In genomic region chr9:98532147-98532546, GRCh38 we compare ENCODE assay signal across 23 cellular contexts.
"Had no signal": no experiment of that assay in that cellular context is flagged by ENCODE, and none has a peak within 500 bp of the region (broad histone marks: within the 10 kb centered on the region; RNA-seq: fewer than 3 reads in every experiment).

No MANE protein-coding gene starts in this region.

- H3K9me3 Mint-ChIP-seq: effector memory CD8-positive, alpha-beta T cell; natural killer cell treated with Interleukin-12 subunit alpha and Interleukin-12 subunit beta and Interleukin-15 and Interleukin-18, amount 100 ng/mL, for 72 hours had no signal

- H3K36me3 Mint-ChIP-seq: immature natural killer cell; natural killer cell treated with Interleukin-12 subunit alpha and Interleukin-12 subunit beta and Interleukin-15 and Interleukin-18, amount 100 ng/mL, for 72 hours; neural progenitor cell had no signal

- H3K4me1 ChIP-seq: esophagus squamous epithelium, gastroesophageal sphincter, left ventricle myocardium inferior, lower lobe of right lung, neural progenitor cell, right atrium auricular region, sigmoid colon, stomach had no signal

- H3K27ac ChIP-seq: esophagus squamous epithelium, gastroesophageal sphincter, left ventricle myocardium inferior, lower lobe of right lung, neural progenitor cell, ovary, right atrium auricular region, sigmoid colon, skin epidermis, stomach had no signal

- FAIRE-seq: kidney had no signal

- H3K27me3 ChIP-seq: neural progenitor cell, ovary, right atrium auricular region, sigmoid colon, stomach had no signal

- H3K9me3 ChIP-seq: esophagus squamous epithelium, gastroesophageal sphincter, left ventricle myocardium inferior, lower lobe of right lung, right atrium auricular region, sigmoid colon had no signal

- H3K4me2 ChIP-seq: neural progenitor cell had no signal

- ATAC-seq: effector memory CD8-positive, alpha-beta T cell; gastroesophageal sphincter; left cardiac atrium had no signal

- H2AFZ ChIP-seq: neural progenitor cell had no signal

- H3K4me3 ChIP-seq: esophagus squamous epithelium, gastroesophageal sphincter, left ventricle myocardium inferior, lower lobe of right lung, neural progenitor cell, ovary, right atrium auricular region, sigmoid colon, skin epidermis, stomach had no signal

- H3K36me3 ChIP-seq: esophagus squamous epithelium, gastroesophageal sphincter, left ventricle myocardium inferior, lower lobe of right lung, neural progenitor cell, ovary, right atrium auricular region, sigmoid colon, stomach had no signal

- H3K9ac ChIP-seq: neural progenitor cell had no signal

- DNase-seq: cortex of kidney; effector memory CD8-positive, alpha-beta T cell; esophagus squamous epithelium; foreskin fibroblast; glutamatergic neuron; immature natural killer cell; kidney; left cardiac atrium; left ventricle myocardium inferior; lower lobe of right lung; mesenchymal stem cell; midbrain; nucleus accumbens; ovary; sigmoid colon; stimulated activated naive CD4-positive, alpha-beta T cell; stomach; trophoblast cell had no signal

- H3K27ac Mint-ChIP-seq: effector memory CD8-positive, alpha-beta T cell; immature natural killer cell; natural killer cell treated with Interleukin-12 subunit alpha and Interleukin-12 subunit beta and Interleukin-15 and Interleukin-18, amount 100 ng/mL, for 72 hours; neural progenitor cell had no signal
